8 cellular contexts compared by ENCODE assay signal in the genomic region with DNA sequence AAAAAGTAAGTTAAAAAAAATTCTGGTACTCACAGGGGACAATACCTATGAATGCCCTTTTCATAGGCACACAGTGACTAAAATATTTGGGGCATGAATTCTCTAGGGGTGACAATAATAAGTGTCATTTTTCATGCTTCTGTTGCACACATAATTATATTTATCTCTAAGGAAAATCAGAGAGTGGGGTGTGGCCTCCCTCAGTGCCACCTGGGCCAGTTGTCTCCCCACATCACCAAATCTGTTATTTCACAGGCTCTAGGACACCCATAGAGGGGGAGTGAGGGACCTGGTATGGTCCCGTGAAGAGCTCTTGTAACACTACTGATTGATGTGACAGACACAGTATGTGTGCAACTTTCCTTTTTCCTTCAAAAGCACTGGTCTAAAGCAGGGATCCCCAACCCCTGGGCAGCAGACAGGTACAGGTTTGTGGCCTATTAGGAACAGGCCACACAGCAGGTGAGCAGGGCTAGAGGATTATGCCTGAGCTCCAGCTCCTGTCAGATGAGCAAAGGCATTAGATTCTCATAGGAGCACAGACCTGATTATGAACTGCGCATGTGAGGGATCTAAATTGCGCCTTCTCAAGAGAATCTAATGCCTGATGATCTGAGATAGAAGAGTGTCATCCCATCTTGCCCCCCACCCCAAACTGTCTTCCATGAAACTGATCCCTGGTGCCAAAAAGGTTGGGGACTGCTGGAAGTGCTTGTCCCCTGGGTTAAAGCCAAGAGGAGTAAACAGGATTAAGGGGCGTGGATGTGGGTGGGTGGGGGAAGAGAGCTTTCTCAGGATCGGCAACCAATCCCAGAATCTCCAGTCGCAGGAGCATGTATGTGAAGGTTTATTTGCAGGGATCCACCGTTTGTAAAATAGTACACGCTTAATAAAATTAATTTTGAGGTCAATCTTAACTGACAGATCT. TPM values are rescaled to one million over a fixed set of nuclear protein-coding genes. Genes with fewer than 3 reads are reported as not detected.
DNase-seq lines count a peak whose midpoint lies in the region; ATAC-seq, FAIRE-seq and TF ChIP-seq lines count a peak whose summit lies in the region.

No MANE protein-coding gene starts in this region.

- H3K36me3 ChIP-seq in A673 (ENCODE audit: insufficient read depth, low read length, poor library complexity, severe bottlenecking) (no peaks in the 10 kb centered on the region), esophagus (ENCODE audit: control insufficient read depth in 2 of 2, insufficient read depth in 2 of 2, low read length in 1 of 2) (no peaks in the 10 kb centered on the region)

- H3K9me3 ChIP-seq in A673 (ENCODE audit: low read depth, low read length, poor library complexity, severe bottlenecking) (no peaks in the 10 kb centered on the region), esophagus (ENCODE audit: control insufficient read depth in 2 of 2, insufficient read depth in 1 of 2, low read depth in 1 of 2, low read length in 1 of 2) (no peaks in the 10 kb centered on the region)

- CTCF ChIA-PET in A673 (lab: Charles Lee), result no interaction called here

- POLR2A ChIA-PET in A673 (lab: Charles Lee; ENCODE audit: low non-redundant PET), result no interaction called here

- TSS peak; percentile 88 for BruUV-seq in A673 (replicated peaks; lab: Mats Ljungman, UMichigan)

- H3K9me3 Mint-ChIP-seq in natural killer cell treated with Interleukin-12 subunit alpha and Interleukin-12 subunit beta and Interleukin-15 and Interleukin-18, amount 100 ng/mL, for 72 hours, result no peaks in the 10 kb centered on the region

- 40 to 44% methylated on average over 8 of the region's 8 CpGs for WGBS in esophagus, 2 donors

- no peak for TF ChIP-seq CTCF in A673 (conservative IDR thresholded peaks at IDR 0.05; ENCODE audit: low read depth, low read length)

- peak overlapping the region; percentile 90 to 92 for H3K27ac Mint-ChIP-seq in natural killer cell treated with Interleukin-12 subunit alpha and Interleukin-12 subunit beta and Interleukin-15 and Interleukin-18, amount 100 ng/mL, for 72 hours

- no peak for TF ChIP-seq POLR2A in H54 (IDR thresholded peaks at IDR 0.05; ENCODE audit: low read depth, low read length)

- H3K4me3 ChIP-seq in A673 (ENCODE audit: low read depth, low read length, poor library complexity, severe bottlenecking), result peak overlapping the region; percentile 56
- peak overlapping the region; percentile 51 to 61 for H3K4me3 ChIP-seq in esophagus (ENCODE audit: low read depth in 1 of 2, low read length in 2 of 2)

- H3K4me1 Mint-ChIP-seq in natural killer cell treated with Interleukin-12 subunit alpha and Interleukin-12 subunit beta and Interleukin-15 and Interleukin-18, amount 100 ng/mL, for 72 hours (ENCODE audit: low read depth in 2 of 2), result peaks cover 9 to 14% of the 10 kb centered on the region in 2 donors

- H3K4me1 ChIP-seq in A673 (ENCODE audit: insufficient read depth, low read length, poor library complexity, severe bottlenecking) (peaks cover 4% of the 10 kb centered on the region), esophagus (ENCODE audit: control insufficient read depth in 2 of 2, insufficient read depth in 2 of 2, low read length in 1 of 2) (no peaks in the 10 kb centered on the region)

- ATAC-seq in GM21723 (IDR thresholded peaks at IDR 0.05; ENCODE audit: unreplicated experiment) (peak; percentile 1), GM18498 (IDR thresholded peaks at IDR 0.05; ENCODE audit: unreplicated experiment) (no peak)
- no peak for ATAC-seq in natural killer cell treated with Interleukin-12 subunit alpha and Interleukin-12 subunit beta and Interleukin-15 and Interleukin-18, amount 100 ng/mL, for 72 hours

- H3K27ac ChIP-seq in A673 (ENCODE audit: low read depth, low read length, poor library complexity, severe bottlenecking) (peak overlapping the region; percentile 89), esophagus (ENCODE audit: low read depth in 2 of 2, low read length in 1 of 2) (peak overlapping the region; percentile 78 to 94)

- intact Hi-C loops in A673 (cut with micrococcal nuclease; ENCODE audit: unreplicated experiment), result no loop called here

- DNase-seq in A673 (ENCODE audit: low spot score) (peak; percentile 54), SW480 (ENCODE audit: low spot score) (peak; percentile 7), H54 (ENCODE audit: insufficient read length, low spot score) (no peak), foreskin melanocyte (no peak)
- no peak for DNase-seq in natural killer cell treated with Interleukin-12 subunit alpha and Interleukin-12 subunit beta and Interleukin-15 and Interleukin-18, amount 100 ng/mL, for 72 hours (ENCODE audit: low spot score)

- FAIRE-seq in H54 (lab: Jason Lieb, UNC), result no peak

- H3K27me3 ChIP-seq in A673 (replicated peaks; ENCODE audit: insufficient read depth, low read depth, low read length, poor library complexity), result no peaks in the 10 kb centered on the region
- H3K27me3 ChIP-seq in esophagus (ENCODE audit: control insufficient read depth in 1 of 2, insufficient read depth in 2 of 2, low read length in 2 of 2), result no peaks in the 10 kb centered on the region

- no peaks in the 10 kb centered on the region for H3K36me3 Mint-ChIP-seq in natural killer cell treated with Interleukin-12 subunit alpha and Interleukin-12 subunit beta and Interleukin-15 and Interleukin-18, amount 100 ng/mL, for 72 hours

- no peaks in the 10 kb centered on the region for H3K27me3 Mint-ChIP-seq in natural killer cell treated with Interleukin-12 subunit alpha and Interleukin-12 subunit beta and Interleukin-15 and Interleukin-18, amount 100 ng/mL, for 72 hours

- peak overlapping the region; percentile 91 for H3K4me3 Mint-ChIP-seq in natural killer cell treated with Interleukin-12 subunit alpha and Interleukin-12 subunit beta and Interleukin-15 and Interleukin-18, amount 100 ng/mL, for 72 hours

RNA-seq across cellular contexts. Expression of a gene that starts 0.8 kb away (rescaled TPM):
- 0.62 and 1.1 TPM in 2 replicates for total RNA-seq in A673 (2021)
- under 1 TPM; 0.08 to 0.18 TPM for polyA plus RNA-seq in esophagus
- total RNA-seq in natural killer cell treated with Interleukin-12 subunit alpha and Interleukin-12 subunit beta and Interleukin-15 and Interleukin-18, amount 100 ng/mL, for 72 hours, result under 1 TPM in 1 of 2 donors, not detected in 1; 0.43 TPM

RNA-seq across cellular contexts. Expression of a gene that starts 57.9 kb away (rescaled TPM):
- 25.3 and 28.0 TPM in 2 replicates for total RNA-seq in A673 (2021)
- polyA plus RNA-seq in esophagus, result 1 to 10 TPM; 1.8 to 6.5 TPM
- 10 to 100 TPM; 19.6 to 46.6 TPM for total RNA-seq in natural killer cell treated with Interleukin-12 subunit alpha and Interleukin-12 subunit beta and Interleukin-15 and Interleukin-18, amount 100 ng/mL, for 72 hours

Comparison
In these comparisons a context has a peak if more than half of its experiments do, and no peak if none do; other contexts are left out.
1. DNase-seq: peak in A673 (single experiment) and SW480 (single experiment); none in natural killer cell treated with Interleukin-12 subunit alpha and Interleukin-12 subunit beta and Interleukin-15 and Interleukin-18, amount 100 ng/mL, for 72 hours (single experiment), H54 (single experiment) and foreskin melanocyte (single experiment).